Comparison of ENCODE assay signal across 10 cellular contexts in genomic region chr11:73963861-73964260, GRCh38. TPM values are rescaled to one million over a fixed set of nuclear protein-coding genes. Genes with fewer than 3 reads are reported as not detected.
DNase-seq lines count a peak whose midpoint lies in the region; ATAC-seq and TF ChIP-seq lines count a peak whose summit lies in the region.
"Had no signal": no experiment of that assay in that cellular context is flagged by ENCODE, and none has a peak within 500 bp of the region (broad histone marks: within the 10 kb centered on the region; RNA-seq: fewer than 3 reads in every experiment).

No MANE protein-coding gene starts in this region.

- intact Hi-C loops in mammary epithelial cell (cut with micrococcal nuclease) = loop anchor here (1.0 to 5.0 kb wide), 6 partner anchors 126 to 606 kb away; partner anchors contain the start of genes C2CD3 and PPME1
- intact Hi-C loops in MCF 10A (cut with micrococcal nuclease) = loop anchor here (1.0 to 5.0 kb wide), 5 partner anchors 127 to 608 kb away; partner anchors contain the start of genes C2CD3 and PPME1
- intact Hi-C loops in dendritic cell treated with granulocyte-macrophage colony-stimulating factor and Interleukin-4, amounts not matched to agents 40 ng/mL and 50 ng/mL, for 4 days (cut with micrococcal nuclease) = loop anchor here (5.0 to 10.0 kb wide), 2 partner anchors 128 to 481 kb away; no protein-coding TSS in a partner anchor
- intact Hi-C loops in gastrocnemius medialis (cut with DNase I; ENCODE audit: low total_unique reads) = loop anchor here (1.0 to 10.0 kb wide), 4 partner anchors 61 to 631 kb away; partner anchors contain the start of gene POLD3

- H3K4me2 ChIP-seq in mammary epithelial cell (ENCODE audit: insufficient read depth, low read depth, low read length) = no peak overlapping the region
- H3K4me2 ChIP-seq in Karpas-422 (ENCODE audit: low read depth, low read length, poor library complexity, severe bottlenecking) = peak overlapping the region; percentile 54

- H2AFZ ChIP-seq in mammary epithelial cell (ENCODE audit: low read depth, low read length) (peak overlapping the region; percentile 43), Karpas-422 (ENCODE audit: low read length) (no peak overlapping the region)

- DNase-seq in mammary epithelial cell (no peak), MCF 10A (ENCODE audit: unreplicated experiment) (no peak), Karpas-422 (no peak), gastrocnemius medialis (no peak), HAP-1 (ENCODE audit: low spot score in 2 of 2) (no peak), GM03348 (ENCODE audit: low spot score) (no peak)

- no peak overlapping the region for H3K4me3 Mint-ChIP-seq in MCF 10A (ENCODE audit: unreplicated experiment)
- no peak overlapping the region for H3K4me3 Mint-ChIP-seq in dendritic cell treated with granulocyte-macrophage colony-stimulating factor and Interleukin-4, amounts not matched to agents 40 ng/mL and 50 ng/mL, for 4 days

- TF ChIP-seq POLR2A in gastrocnemius medialis (IDR thresholded peaks at IDR 0.05) = no peak

- dilution Hi-C loops in mammary epithelial cell (cut with HindIII; ENCODE audit: low sequenced_read_pairs) = no loop called here

- 65% methylated on average over 8 of the region's 8 CpGs for WGBS in mammary epithelial cell (ENCODE audit: low coverage, missing lambda C conversion rate)

- H3K27me3 ChIP-seq in mammary epithelial cell (ENCODE audit: insufficient read depth, low read length) (no peaks in the 10 kb centered on the region), Karpas-422 (ENCODE audit: low read length) (0 out of 2 replicates have a peak, but pooled peaks cover 2% of the 10 kb centered on the region), gastrocnemius medialis (no peaks in the 10 kb centered on the region), HAP-1 (ENCODE audit: low read depth) (no peaks in the 10 kb centered on the region)
- H3K27me3 ChIP-seq: thyroid gland had no signal

- H3K4me3 ChIP-seq in mammary epithelial cell (replicated peaks in 1 of 3; ENCODE audit: insufficient read depth in 1 of 3, low read depth in 2 of 3, low read length in 3 of 3) (no peak overlapping the region), Karpas-422 (ENCODE audit: low read length) (no peak overlapping the region), gastrocnemius medialis (no peak overlapping the region), HAP-1 (no peak overlapping the region)
- H3K4me3 ChIP-seq: thyroid gland had no signal

- POLR2A ChIA-PET in MCF 10A (lab: Yijun Ruan, JAX) = interaction anchor here (0.7 to 1.1 kb wide), 3 partner anchors 31 to 484 kb away, joined by 3 read pairs; no protein-coding TSS in a partner anchor

- no peaks in the 10 kb centered on the region for H3K36me3 Mint-ChIP-seq in MCF 10A (ENCODE audit: insufficient read depth, unreplicated experiment)
- no peaks in the 10 kb centered on the region for H3K36me3 Mint-ChIP-seq in dendritic cell treated with granulocyte-macrophage colony-stimulating factor and Interleukin-4, amounts not matched to agents 40 ng/mL and 50 ng/mL, for 4 days (ENCODE audit: low read depth)

- no peak overlapping the region for H3K27ac ChIP-seq in mammary epithelial cell (ENCODE audit: insufficient read depth, low read depth, low read length)
- no peak overlapping the region for H3K27ac ChIP-seq in Karpas-422 (ENCODE audit: low read length)
- peak overlapping the region in 1 of 4 donors; percentile 30 for H3K27ac ChIP-seq in gastrocnemius medialis
- H3K27ac ChIP-seq: thyroid gland had no signal

- no peaks in the 10 kb centered on the region for H3K9me2 ChIP-seq in Karpas-422 (replicated peaks; ENCODE audit: insufficient read depth, low read length)

- in situ Hi-C loops in mammary epithelial cell (cut with MboI; ENCODE audit: low sequenced_read_pairs in 2 of 2) (loop anchor here in 1 of 2 donors (25.0 kb wide), 1 partner anchor 273 kb away; no protein-coding TSS in a partner anchor), gastrocnemius medialis (cut with MboI; ENCODE audit: low sequenced_read_pairs in 4 of 4) (loop anchor here in 1 of 4 donors (10.0 kb wide), 1 partner anchor 121 kb away; no protein-coding TSS in a partner anchor), HAP-1 (cut with MboI; ENCODE audit: low sequenced_read_pairs) (loop anchor here (10.0 kb wide), 1 partner anchor 281 kb away; no protein-coding TSS in a partner anchor)

- BruUV-seq in mammary epithelial cell (replicated peaks; lab: Mats Ljungman, UMichigan) = no TSS peak
- BruUV-seq in MCF 10A (replicated peaks; lab: Mats Ljungman, UMichigan) = no TSS peak

- peak; percentile 69 to 87 for ATAC-seq in gastrocnemius medialis
- ATAC-seq in GM18909 (IDR thresholded peaks at IDR 0.05; ENCODE audit: poor library complexity, unreplicated experiment) = no peak

- peaks cover 8% of the 10 kb centered on the region for H3K27me3 Mint-ChIP-seq in MCF 10A (ENCODE audit: insufficient read depth, unreplicated experiment)
- H3K27me3 Mint-ChIP-seq in dendritic cell treated with granulocyte-macrophage colony-stimulating factor and Interleukin-4, amounts not matched to agents 40 ng/mL and 50 ng/mL, for 4 days = peaks cover 18% of the 10 kb centered on the region

- TF ChIP-seq CTCF in mammary epithelial cell (conservative IDR thresholded peaks at IDR 0.05 in 1 of 2, IDR thresholded peaks at IDR 0.05 in 1 of 2; ENCODE audit: extremely low read depth in 1 of 2, insufficient read depth in 1 of 2, low read depth in 1 of 2, low read length in 2 of 2) = no peak
- no peak for TF ChIP-seq CTCF in MCF 10A (IDR thresholded peaks at IDR 0.05; ENCODE audit: unreplicated experiment)
- no peak for TF ChIP-seq CTCF in gastrocnemius medialis (IDR thresholded peaks at IDR 0.05 in 4 of 5, conservative IDR thresholded peaks at IDR 0.05 in 1 of 5)

- H3K79me2 ChIP-seq in mammary epithelial cell (ENCODE audit: insufficient read depth, low read length) = no peaks in the 10 kb centered on the region
- no peaks in the 10 kb centered on the region for H3K79me2 ChIP-seq in Karpas-422 (ENCODE audit: low read length)

- H3K27ac Mint-ChIP-seq in MCF 10A (ENCODE audit: low read depth, unreplicated experiment) = no peak overlapping the region
- peak overlapping the region; percentile 60 for H3K27ac Mint-ChIP-seq in dendritic cell treated with granulocyte-macrophage colony-stimulating factor and Interleukin-4, amounts not matched to agents 40 ng/mL and 50 ng/mL, for 4 days

- H3K9me3 ChIP-seq in mammary epithelial cell (replicated peaks; ENCODE audit: insufficient read depth, low read length) = no peaks in the 10 kb centered on the region
- no peaks in the 10 kb centered on the region for H3K9me3 ChIP-seq in Karpas-422 (ENCODE audit: low read length)
- H3K9me3 ChIP-seq in gastrocnemius medialis = no peaks in the 10 kb centered on the region
- no peaks in the 10 kb centered on the region for H3K9me3 ChIP-seq in HAP-1
- H3K9me3 ChIP-seq: thyroid gland had no signal

- H4K20me1 ChIP-seq in mammary epithelial cell (ENCODE audit: insufficient read depth, low read length) (no peaks in the 10 kb centered on the region), Karpas-422 (ENCODE audit: insufficient read depth, low read depth, low read length) (no peaks in the 10 kb centered on the region)

- H3K4me1 Mint-ChIP-seq in MCF 10A (ENCODE audit: insufficient read depth, unreplicated experiment) = peaks cover 7% of the 10 kb centered on the region
- H3K4me1 Mint-ChIP-seq in dendritic cell treated with granulocyte-macrophage colony-stimulating factor and Interleukin-4, amounts not matched to agents 40 ng/mL and 50 ng/mL, for 4 days (ENCODE audit: low read depth) = peaks cover 10% of the 10 kb centered on the region

- CTCF ChIA-PET in mammary epithelial cell (lab: Charles Lee; ENCODE audit: low non-redundant PET) (interaction anchor here (0.6 kb wide), 1 partner anchor 486 kb away, joined by 3 read pairs; no protein-coding TSS in a partner anchor), MCF 10A (lab: Yijun Ruan, JAX) (interaction anchor here (0.6 to 1.7 kb wide), 27 partner anchors 9 to 511 kb away, joined by 3 to 9 read pairs (median 4); partner anchors contain the start of gene DNAJB13)

- H3K9me3 Mint-ChIP-seq in MCF 10A (ENCODE audit: unreplicated experiment) = no peaks in the 10 kb centered on the region
- no peaks in the 10 kb centered on the region for H3K9me3 Mint-ChIP-seq in dendritic cell treated with granulocyte-macrophage colony-stimulating factor and Interleukin-4, amounts not matched to agents 40 ng/mL and 50 ng/mL, for 4 days
- H3K9me3 Mint-ChIP-seq: activated T-helper 2 cell treated with anti-CD3 and anti-CD28 coated beads, Interferon-gamma antibody, Interleukin-2, Interleukin-4, amounts not matched to agents 10 μg/mL and 5 μg/mL and 100 μg/mL, durations not matched to agents 14 hours and 24 hours and 36 hours had no signal

- no peaks in the 10 kb centered on the region for H3K4me1 ChIP-seq in mammary epithelial cell (ENCODE audit: insufficient read depth, low read length)
- H3K4me1 ChIP-seq in Karpas-422 (ENCODE audit: low read length) = peaks cover 12% of the 10 kb centered on the region
- H3K4me1 ChIP-seq in gastrocnemius medialis = peaks cover 7 to 17% of the 10 kb centered on the region in 2 donors
- no peaks in the 10 kb centered on the region for H3K4me1 ChIP-seq in HAP-1

- H3K9ac ChIP-seq in mammary epithelial cell (ENCODE audit: insufficient read depth, low read length) (no peak overlapping the region), Karpas-422 (ENCODE audit: low read length) (peak overlapping the region; percentile 26)

- H3K36me3 ChIP-seq in mammary epithelial cell (ENCODE audit: insufficient read depth, low read length) = no peaks in the 10 kb centered on the region
- no peaks in the 10 kb centered on the region for H3K36me3 ChIP-seq in Karpas-422 (ENCODE audit: insufficient read depth, low read length)
- H3K36me3 ChIP-seq in gastrocnemius medialis = no peaks in the 10 kb centered on the region
- H3K36me3 ChIP-seq in HAP-1 (replicated peaks) = no peaks in the 10 kb centered on the region
- H3K36me3 ChIP-seq: thyroid gland had no signal

RNA-seq across cellular contexts. Expression of gene DNAJB13, which starts 13.0 kb away (rescaled TPM):
- total RNA-seq in mammary epithelial cell (not detected), MCF 10A (2022) (0.29 and 0.30 TPM in 2 replicates), gastrocnemius medialis (not detected)
- not detected for polyA plus RNA-seq in mammary epithelial cell
- polyA minus RNA-seq in mammary epithelial cell = not detected
- 0.22 TPM in 1 of 2 replicates, not detected in the other for total RNA-seq in Karpas-422 (2014; rRNA removed; shearing (Covaris generic); ENCODE audit: low replicate concordance)

RNA-seq across cellular contexts. Expression of gene UCP2, which starts 18.8 kb away (rescaled TPM):
- total RNA-seq in mammary epithelial cell (under 1 TPM; 0.73 to 0.83 TPM), MCF 10A (2022) (not detected in 2 replicates), gastrocnemius medialis (100 to 1,000 TPM in 1 of 4 donors, 10 to 100 TPM in 3; 16.8 to 284 (median 56.7) TPM)
- polyA plus RNA-seq in mammary epithelial cell = 4.7 TPM
- 11.0 TPM for polyA minus RNA-seq in mammary epithelial cell
- 189 and 274 TPM in 2 replicates for total RNA-seq in Karpas-422 (2014; rRNA removed; shearing (Covaris generic); ENCODE audit: low replicate concordance)

RNA-seq across cellular contexts. Expression of gene UCP3, which starts 45.0 kb away (rescaled TPM):
- total RNA-seq in mammary epithelial cell (1 to 10 TPM in 1 of 2 donors, under 1 TPM in 1; 0.99 to 1.2 TPM), MCF 10A (2022) (1.5 and 2.5 TPM in 2 replicates), gastrocnemius medialis (100 to 1,000 TPM; 489 to 938 (median 679) TPM)
- polyA plus RNA-seq in mammary epithelial cell = 0.28 TPM
- polyA minus RNA-seq in mammary epithelial cell = not detected
- 3.0 and 4.0 TPM in 2 replicates for total RNA-seq in Karpas-422 (2014; rRNA removed; shearing (Covaris generic); ENCODE audit: low replicate concordance)

Comparison
In these comparisons a context has a peak if more than half of its experiments do, and no peak if none do; other contexts are left out.
1. RNA of gene UCP2, which starts 18.8 kb away (total RNA-seq): 189 to 274 TPM in Karpas-422 and 16.8 to 284 TPM in gastrocnemius medialis; 0.73 to 0.83 TPM in mammary epithelial cell and not detected in MCF 10A; every median in the first group is over 4 times any median in the second.
2. RNA of gene UCP3, which starts 45.0 kb away (total RNA-seq): 489 to 938 TPM in gastrocnemius medialis; 3.0 to 4.0 TPM in Karpas-422, 1.5 to 2.5 TPM in MCF 10A and 0.99 to 1.2 TPM in mammary epithelial cell; every median in the first group is over 10 times any median in the second.